ENCODE assay signal across 33 cellular contexts in the genomic region with DNA sequence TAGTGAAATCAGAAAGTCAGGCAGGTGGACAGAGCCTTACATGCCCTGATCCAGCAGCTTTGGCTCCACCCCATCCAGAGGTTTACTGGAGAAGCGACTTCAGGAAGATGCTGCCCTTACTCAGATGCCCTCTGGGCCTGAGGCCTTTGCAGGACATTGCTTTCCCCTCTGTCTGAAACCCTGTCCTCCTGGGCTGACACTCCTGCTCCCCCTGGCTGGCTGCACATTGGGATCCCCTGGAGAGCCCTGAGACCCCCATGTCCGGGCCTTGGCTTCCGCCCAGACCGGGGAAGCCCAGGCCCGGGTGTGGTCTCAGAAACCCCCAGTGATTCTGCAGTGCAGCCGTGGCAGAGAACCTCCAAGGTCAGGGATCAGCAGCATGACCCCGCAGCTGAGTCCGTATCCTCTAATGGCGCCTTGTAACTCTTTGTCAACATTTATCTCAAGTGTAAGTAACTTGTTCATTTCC. TPM values are rescaled to one million over a fixed set of nuclear protein-coding genes. Genes with fewer than 3 reads are reported as not detected.
A peak's percentile ranks its signal among the peaks of the same experiment; 100 is the strongest.
DNase-seq lines count a peak whose midpoint lies in the region; ATAC-seq, FAIRE-seq and TF ChIP-seq lines count a peak whose summit lies in the region.
"Had no signal": no experiment of that assay in that cellular context is flagged by ENCODE, and none has a peak within 500 bp of the region (broad histone marks: within the 10 kb centered on the region; RNA-seq: fewer than 3 reads in every experiment).

No MANE protein-coding gene starts in this region.

- TF ChIP-seq RAD21 in HCT116 (IDR thresholded peaks at IDR 0.05; ENCODE audit: low read depth), result no peak
- no peak for TF ChIP-seq RAD21 in HepG2 (CRISPR knock-in tag; IDR thresholded peaks at IDR 0.05)

- H3K27me3 ChIP-seq in HCT116 (ENCODE audit: insufficient read depth, low read length) (no peaks in the 10 kb centered on the region), HepG2 (ENCODE audit: control insufficient read depth in 1 of 2, insufficient read depth in 2 of 2, low read length in 2 of 2) (peaks cover 2 to 38% of the 10 kb centered on the region in 2 experiments; a peak in 3 of 5 replicates), small intestine (ENCODE audit: control insufficient read depth in 2 of 2, insufficient read depth in 2 of 2, low read length in 2 of 2) (no peaks in the 10 kb centered on the region), neuronal stem cell (ENCODE audit: control insufficient read depth in 3 of 3, insufficient read depth in 3 of 3, low read depth in 1 of 3, low read length in 3 of 3) (peaks cover 0 to 7% (median 2%) of the 10 kb centered on the region in 3 experiments)
- H3K27me3 ChIP-seq: left lung had no signal

- H3K4me3 ChIP-seq in HCT116 (replicated peaks in 1 of 2; ENCODE audit: low read depth in 1 of 2, low read length in 2 of 2) (no peak overlapping the region), epithelial cell of esophagus (ENCODE audit: low read length) (no peak overlapping the region), HepG2 (replicated peaks in 1 of 3; ENCODE audit: insufficient read depth in 1 of 3, low read depth in 2 of 3, low read length in 3 of 3) (no peak overlapping the region), small intestine (ENCODE audit: low read depth in 1 of 2, low read length in 2 of 2) (no peak overlapping the region), neuronal stem cell (ENCODE audit: low read length in 2 of 2) (no peak overlapping the region)
- H3K4me3 ChIP-seq: gastroesophageal sphincter, left lung, PC-9 had no signal

- no peak overlapping the region for H2BK120ac ChIP-seq in neuronal stem cell (ENCODE audit: low read depth, low read length)

- no peaks in the 10 kb centered on the region for H3K36me3 Mint-ChIP-seq in activated T-cell treated with anti-CD3 and anti-CD28 coated beads, Interleukin-2, amount 50 U/mL, for 24 hours (ENCODE audit: low read depth)
- H3K36me3 Mint-ChIP-seq: CD14-positive monocyte; naive thymus-derived CD4-positive, alpha-beta T cell; stimulated activated effector memory CD8-positive, alpha-beta T cell treated with anti-CD3 and anti-CD28 coated beads, Interleukin-12 subunit alpha, Interleukin-12 subunit beta, amount 100 ng/mL, for 72 hours had no signal

- no peak overlapping the region for H2AFZ ChIP-seq in HCT116 (ENCODE audit: low read depth, low read length, poor library complexity, severe bottlenecking)
- H2AFZ ChIP-seq in HepG2 (ENCODE audit: low read length), result no peak overlapping the region
- no peak overlapping the region for H2AFZ ChIP-seq in neuronal stem cell (ENCODE audit: low read length)
- H2AFZ ChIP-seq: PC-9 had no signal

- H3K23ac ChIP-seq in neuronal stem cell (ENCODE audit: low read depth, low read length, poor library complexity), result no peak overlapping the region

- no peak for FAIRE-seq in HepG2 (lab: Jason Lieb, UNC)
- no peak for FAIRE-seq in small intestine (lab: Jason Lieb, UNC)
- FAIRE-seq: A204.1, G401.6, TTC549 had no signal

- no peak overlapping the region for H3K27ac ChIP-seq in HCT116 (ENCODE audit: low read depth, low read length)
- no peak overlapping the region for H3K27ac ChIP-seq in HepG2 (ENCODE audit: extremely low read length, insufficient read depth, low read length)
- H3K27ac ChIP-seq in small intestine (ENCODE audit: low read depth in 1 of 2, low read length in 1 of 2), result peak overlapping the region; percentile 82 to 89
- no peak overlapping the region for H3K27ac ChIP-seq in neuronal stem cell (replicated peaks; ENCODE audit: low read length)
- H3K27ac ChIP-seq: gastroesophageal sphincter, left lung, PC-9 had no signal

- H4K8ac ChIP-seq in neuronal stem cell (ENCODE audit: low read depth, low read length), result no peak overlapping the region

- WGBS in HepG2 (ENCODE audit: low lambda C conversion rate), result 17% methylated on average over 6 of the region's 9 CpGs
- 49 to 68% (median 65%) methylated on average over 9 of the region's 9 CpGs for WGBS in small intestine, 3 donors
- WGBS in neuronal stem cell (ENCODE audit: extremely low coverage in 2 of 2, insufficient read length in 2 of 2, insufficient replicate concordance in 1 of 2), 2 donors, result no CpG with 5 or more reads among the region's 9 CpGs

- H3K36me3 ChIP-seq in HCT116 (ENCODE audit: control insufficient read depth in 1 of 2, insufficient read depth in 2 of 2, low read length in 2 of 2) (no peaks in the 10 kb centered on the region), HepG2 (replicated peaks in 1 of 2; ENCODE audit: control insufficient read depth in 1 of 2, insufficient read depth in 2 of 2, low read length in 2 of 2) (no peaks in the 10 kb centered on the region), small intestine (ENCODE audit: control insufficient read depth in 2 of 2, insufficient read depth in 2 of 2, low read length in 2 of 2) (peaks cover 0 to 2% of the 10 kb centered on the region in 2 donors), neuronal stem cell (replicated peaks in 1 of 2; ENCODE audit: control insufficient read depth in 2 of 2, insufficient read depth in 2 of 2, low read length in 2 of 2) (no peaks in the 10 kb centered on the region)
- H3K36me3 ChIP-seq: gastroesophageal sphincter, left lung had no signal

- TF ChIP-seq EP300 in HepG2 (IDR thresholded peaks at IDR 0.05; ENCODE audit: low read depth in 2 of 2, low read length in 2 of 2) (no peak), HepG2 (CRISPR knock-in tag; IDR thresholded peaks at IDR 0.05; ENCODE audit: borderline replicate concordance) (no peak)

- H3K4me2 ChIP-seq in HCT116 (ENCODE audit: low read length) (no peak overlapping the region), HepG2 (ENCODE audit: low read depth, low read length) (no peak overlapping the region), neuronal stem cell (ENCODE audit: insufficient read depth, low read length, poor library complexity, severe bottlenecking) (no peak overlapping the region)
- H3K4me2 ChIP-seq: PC-9 had no signal

- H2AK5ac ChIP-seq in neuronal stem cell (ENCODE audit: low read depth, low read length), result no peak overlapping the region

- no peaks in the 10 kb centered on the region for H3K9me3 Mint-ChIP-seq in activated T-cell treated with anti-CD3 and anti-CD28 coated beads, Interleukin-2, amount 50 U/mL, for 24 hours
- H3K9me3 Mint-ChIP-seq: CD14-positive monocyte; HFFc6; naive thymus-derived CD4-positive, alpha-beta T cell; stimulated activated effector memory CD8-positive, alpha-beta T cell treated with anti-CD3 and anti-CD28 coated beads, Interleukin-12 subunit alpha, Interleukin-12 subunit beta, amount 100 ng/mL, for 72 hours had no signal

- no peaks in the 10 kb centered on the region for H3K79me1 ChIP-seq in neuronal stem cell (ENCODE audit: low read depth, low read length)

- no peak overlapping the region for H3K18ac ChIP-seq in neuronal stem cell (ENCODE audit: low read length)

- POLR2A ChIA-PET in HCT116 (lab: Charles Lee), result no interaction called here
- POLR2A ChIA-PET in HepG2 (lab: Yijun Ruan, JAX), result no interaction called here

- in situ Hi-C loops in HepG2 (cut with HindIII; ENCODE audit: extremely low pct_ligation_motif_present, low pct_unique_long_range_greater_than_20kb), result no loop called here

- H3K79me2 ChIP-seq in HCT116 (ENCODE audit: insufficient read depth, low read length) (no peaks in the 10 kb centered on the region), HepG2 (ENCODE audit: insufficient read depth, low read length) (no peaks in the 10 kb centered on the region)

- CTCF ChIA-PET in HCT116 (lab: Charles Lee), result interaction anchor here (2.3 to 2.6 kb wide), 2 partner anchors 11 to 14 kb away, joined by 7 to 8 read pairs; no protein-coding TSS in a partner anchor
- CTCF ChIA-PET in HepG2 (lab: Yijun Ruan, JAX; ENCODE audit: low intra/inter-chr PET ratio, low total read pairs), result no interaction called here

- TF ChIP-seq CTCF in HCT116 (IDR thresholded peaks at IDR 0.05 in 2 of 3, conservative IDR thresholded peaks at IDR 0.05 in 1 of 3; ENCODE audit: borderline replicate concordance in 1 of 3, insufficient read depth in 1 of 3, low read depth in 2 of 3, low read length in 2 of 3) (no peak), epithelial cell of esophagus (IDR thresholded peaks at IDR 0.05; ENCODE audit: insufficient read depth, low read depth, low read length, missing control alignments) (no peak), HepG2 (CRISPR knock-in tag; IDR thresholded peaks at IDR 0.05) (no peak)

- H3K14ac ChIP-seq in neuronal stem cell (ENCODE audit: low read length), result no peak overlapping the region

- H3K4ac ChIP-seq in neuronal stem cell (ENCODE audit: low read length), result no peak overlapping the region

- H4K91ac ChIP-seq in neuronal stem cell (ENCODE audit: low read depth, low read length, poor library complexity), result no peak overlapping the region

- no peaks in the 10 kb centered on the region for H4K20me1 ChIP-seq in HCT116 (ENCODE audit: insufficient read depth)
- no peaks in the 10 kb centered on the region for H4K20me1 ChIP-seq in HepG2 (ENCODE audit: insufficient read depth, low read length)

- H3K27me3 Mint-ChIP-seq in activated T-cell treated with anti-CD3 and anti-CD28 coated beads, Interleukin-2, amount 50 U/mL, for 24 hours, result peaks cover 4% of the 10 kb centered on the region

- no peak overlapping the region for H2BK5ac ChIP-seq in neuronal stem cell (ENCODE audit: low read length)

- BruUV-seq in HCT116 (replicated peaks; lab: Mats Ljungman, UMichigan), result no TSS peak
- BruUV-seq in HepG2 (replicated peaks; lab: Mats Ljungman, UMichigan), result no TSS peak

- H2BK12ac ChIP-seq in neuronal stem cell (ENCODE audit: low read length), result no peak overlapping the region

- no peaks in the 10 kb centered on the region for H3K9me2 ChIP-seq in HCT116 (ENCODE audit: insufficient read depth)

- H3K4me1 Mint-ChIP-seq in activated T-cell treated with anti-CD3 and anti-CD28 coated beads, Interleukin-2, amount 50 U/mL, for 24 hours (ENCODE audit: low read depth), result no peaks in the 10 kb centered on the region
- H3K4me1 Mint-ChIP-seq: naive thymus-derived CD4-positive, alpha-beta T cell; stimulated activated effector memory CD8-positive, alpha-beta T cell treated with anti-CD3 and anti-CD28 coated beads, Interleukin-12 subunit alpha, Interleukin-12 subunit beta, amount 100 ng/mL, for 72 hours; T-helper 17 cell had no signal

- RAD21 ChIA-PET in HCT116 (lab: Charles Lee; ENCODE audit: low non-redundant PET in 1 of 2, low total read pairs in 2 of 2, uncharacterized antibody in 2 of 2, unreplicated experiment in 2 of 2), result no interaction called here

- no peaks in the 10 kb centered on the region for H3K9me3 ChIP-seq in HCT116 (ENCODE audit: control insufficient read depth in 1 of 2, insufficient read depth in 1 of 2, low read depth in 1 of 2, low read length in 2 of 2)
- no peaks in the 10 kb centered on the region for H3K9me3 ChIP-seq in HepG2 (ENCODE audit: low read length)
- H3K9me3 ChIP-seq in small intestine (ENCODE audit: control insufficient read depth, low read depth), result no peaks in the 10 kb centered on the region
- no peaks in the 10 kb centered on the region for H3K9me3 ChIP-seq in neuronal stem cell (replicated peaks in 1 of 2; ENCODE audit: control insufficient read depth in 2 of 2, insufficient read depth in 1 of 2, low read depth in 1 of 2, low read length in 2 of 2)
- H3K9me3 ChIP-seq: gastroesophageal sphincter, left lung had no signal

- no peak overlapping the region for H3K9ac ChIP-seq in HCT116 (ENCODE audit: low read length)
- H3K9ac ChIP-seq in HepG2 (ENCODE audit: insufficient read depth, low read depth, low read length), result no peak overlapping the region
- no peak overlapping the region for H3K9ac ChIP-seq in neuronal stem cell (ENCODE audit: low read depth, low read length, poor library complexity)

- H3K4me3 Mint-ChIP-seq in activated T-cell treated with anti-CD3 and anti-CD28 coated beads, Interleukin-2, amount 50 U/mL, for 24 hours, result no peak overlapping the region
- H3K4me3 Mint-ChIP-seq: CD14-positive monocyte; HFFc6; naive thymus-derived CD4-positive, alpha-beta T cell; stimulated activated effector memory CD8-positive, alpha-beta T cell treated with anti-CD3 and anti-CD28 coated beads, Interleukin-12 subunit alpha, Interleukin-12 subunit beta, amount 100 ng/mL, for 72 hours; T-helper 17 cell had no signal

- H3K27ac Mint-ChIP-seq in activated T-cell treated with anti-CD3 and anti-CD28 coated beads, Interleukin-2, amount 50 U/mL, for 24 hours, result no peak overlapping the region
- H3K27ac Mint-ChIP-seq: CD14-positive monocyte; HFFc6; naive thymus-derived CD4-positive, alpha-beta T cell; stimulated activated effector memory CD8-positive, alpha-beta T cell treated with anti-CD3 and anti-CD28 coated beads, Interleukin-12 subunit alpha, Interleukin-12 subunit beta, amount 100 ng/mL, for 72 hours; T-helper 17 cell had no signal

- intact Hi-C loops in HCT116 (cut with micrococcal nuclease) (no loop called here), HepG2 (cut with micrococcal nuclease; ENCODE audit: unreplicated experiment) (no loop called here)

- no peak overlapping the region for H2BK15ac ChIP-seq in neuronal stem cell (ENCODE audit: low read length)

- ATAC-seq in HCT116 (peak; percentile 36; the same call in 1 of the 2 replicates), HepG2 (peak; percentile 32; the same call in 2 of the 3 replicates), GM18498 (IDR thresholded peaks at IDR 0.05; ENCODE audit: unreplicated experiment) (no peak)
- ATAC-seq: gastroesophageal sphincter; left lung; naive thymus-derived CD4-positive, alpha-beta T cell; SK-N-SH treated with all-trans-retinoic acid at 6 μM for 48 hours; T-helper 17 cell had no signal

- no peak for DNase-seq in HCT116 (ENCODE audit: low read depth, low spot score)
- peak; percentile 36 for DNase-seq in epithelial cell of esophagus (ENCODE audit: low read depth)
- DNase-seq in HepG2 (ENCODE audit: low spot score), result no peak
- DNase-seq in small intestine, result peak; percentile 58
- no peak for DNase-seq in hypothalamus (lab: John Stamatoyannopoulos, UW)
- no peak for DNase-seq in activated T-cell treated with anti-CD3 and anti-CD28 coated beads, Interleukin-2, amount 50 U/mL, for 24 hours
- DNase-seq in neuronal stem cell (ENCODE audit: low spot score), result no peak
- DNase-seq: activated CD4-positive, alpha-beta T cell treated with anti-CD3 and anti-CD28 coated beads, Interleukin-2, amount 50 U/mL, for 4 hours; activated CD4-positive, CD25-positive, alpha-beta regulatory T cell; activated naive CD4-positive, alpha-beta T cell; caudate nucleus; dermis blood vessel endothelial cell; HFFc6; hippocampal formation; Karpas-422; left lung; mesenchymal stem cell; naive thymus-derived CD4-positive, alpha-beta T cell; NCI-H1436; NCI-H226; NCI-H69; Right ventricle myocardium superior; T-helper 17 cell had no signal

- H3K4me1 ChIP-seq in HCT116 (ENCODE audit: control insufficient read depth in 1 of 2, insufficient read depth in 2 of 2, low read length in 2 of 2) (peaks cover 7 to 11% of the 10 kb centered on the region in 2 experiments; a peak in 2 of 4 replicates), HepG2 (ENCODE audit: insufficient read depth, low read length) (peaks cover 7% of the 10 kb centered on the region; the same call in 1 of the 2 replicates), small intestine (ENCODE audit: control insufficient read depth in 2 of 2, insufficient read depth in 1 of 2, low read depth in 1 of 2, low read length in 1 of 2) (peaks cover 9 to 13% of the 10 kb centered on the region in 2 donors), neuronal stem cell (ENCODE audit: control insufficient read depth in 2 of 2, insufficient read depth in 1 of 2, low read depth in 1 of 2, low read length in 2 of 2) (no peaks in the 10 kb centered on the region)
- H3K4me1 ChIP-seq: left lung had no signal

- TF ChIP-seq POLR2A in HCT116 (IDR thresholded peaks at IDR 0.05; ENCODE audit: borderline replicate concordance, extremely low read depth, insufficient read depth, insufficient read length), result no peak
- TF ChIP-seq POLR2A in HepG2 (IDR thresholded peaks at IDR 0.05; ENCODE audit: insufficient read depth in 1 of 2, low read depth in 2 of 2, low read length in 2 of 2), result no peak

RNA-seq across cellular contexts. Expression of gene BCO1, which starts 36.6 kb away (rescaled TPM):
- not detected for total RNA-seq in HCT116 (2021; ENCODE audit: unreplicated experiment)
- polyA plus RNA-seq in HCT116 (2012), result not detected in 2 replicates
- total RNA-seq in HepG2 (2016; rRNA removed; fragmentation: Illumina TruSeq; extraction: Trizol), result 0.11 TPM in 1 of 2 replicates, not detected in the other
- total RNA-seq in HepG2 (2016; cell fraction: cytosol; rRNA removed; fragmentation: Illumina TruSeq; extraction: Trizol; ENCODE audit: low read depth), result not detected in 2 replicates
- 0.09 and 0.21 TPM in 2 replicates for total RNA-seq in HepG2 (2016; cell fraction: insoluble cytoplasmic fraction; rRNA removed; fragmentation: Illumina TruSeq; extraction: Trizol)
- not detected in 2 replicates for total RNA-seq in HepG2 (2016; cell fraction: membrane; rRNA removed; fragmentation: Illumina TruSeq; extraction: Trizol)
- not detected in 2 replicates for total RNA-seq in HepG2 (2016; cell fraction: nucleus; rRNA removed; fragmentation: Illumina TruSeq; extraction: Trizol)
- polyA plus RNA-seq in HepG2 (2011; rRNA removed), result not detected in 2 replicates
- polyA plus RNA-seq in HepG2 (2011; cell fraction: cytosol; rRNA removed), result 0.08 TPM in 1 of 2 replicates, not detected in the other
- not detected in 2 replicates for polyA plus RNA-seq in HepG2 (2011; cell fraction: nucleus; rRNA removed)
- polyA plus RNA-seq in HepG2 (2012), result 0.17 TPM in 1 of 2 replicates, not detected in the other
- 0.07 and 0.12 TPM in 2 replicates for polyA plus RNA-seq in HepG2 (2016; cell fraction: cytosol; fragmentation: Illumina TruSeq; extraction: Trizol; ENCODE audit: low read depth)
- 0.20 TPM in 1 of 2 replicates, not detected in the other for polyA plus RNA-seq in HepG2 (2016; cell fraction: insoluble cytoplasmic fraction; fragmentation: Illumina TruSeq; extraction: Trizol; ENCODE audit: low read depth)
- 0.17 TPM in 1 of 2 replicates, not detected in the other for polyA plus RNA-seq in HepG2 (2016; cell fraction: membrane; fragmentation: Illumina TruSeq; extraction: Trizol; ENCODE audit: low read depth)
- not detected in 2 replicates for polyA plus RNA-seq in HepG2 (2016; cell fraction: nucleus; fragmentation: Illumina TruSeq; extraction: Trizol; ENCODE audit: insufficient read depth, low read depth)
- polyA minus RNA-seq in HepG2 (2011; rRNA and poly(A)+ RNA removed; ENCODE audit: low replicate concordance), result not detected in 2 replicates
- polyA minus RNA-seq in HepG2 (2011; cell fraction: cytosol; rRNA and poly(A)+ RNA removed), result not detected in 2 replicates
- not detected in 2 replicates for polyA minus RNA-seq in HepG2 (2011; cell fraction: nucleus; rRNA and poly(A)+ RNA removed)
- polyA plus RNA-seq in small intestine, result 10 to 100 TPM in 2 of 3 donors, 1 to 10 TPM in 1; 4.9 to 31.1 (median 30.8) TPM
- polyA plus RNA-seq in neuronal stem cell (2013, experiment 1 of 2), result 0.20 TPM
- 0.17 TPM for polyA plus RNA-seq in neuronal stem cell (2013, experiment 2 of 2)
- total RNA-seq: dermis blood vessel endothelial cell; HFFc6; naive thymus-derived CD4-positive, alpha-beta T cell; Right ventricle myocardium superior; subcutaneous adipose tissue; T-helper 17 cell had no signal
- polyA plus RNA-seq: CD14-positive monocyte; naive thymus-derived CD4-positive, alpha-beta T cell had no signal

RNA-seq across cellular contexts. Expression of gene GAN, which starts 39.7 kb away (rescaled TPM):
- total RNA-seq in HCT116 (2021; ENCODE audit: unreplicated experiment) (22.5 TPM), HepG2 (2016; rRNA removed; fragmentation: Illumina TruSeq; extraction: Trizol) (11.0 and 16.3 TPM in 2 replicates)
- 3.7 and 4.4 TPM in 2 replicates for polyA plus RNA-seq in HCT116 (2012)
- 7.3 and 9.7 TPM in 2 replicates for total RNA-seq in HepG2 (2016; cell fraction: cytosol; rRNA removed; fragmentation: Illumina TruSeq; extraction: Trizol; ENCODE audit: low read depth)
- total RNA-seq in HepG2 (2016; cell fraction: insoluble cytoplasmic fraction; rRNA removed; fragmentation: Illumina TruSeq; extraction: Trizol), result 9.7 and 16.1 TPM in 2 replicates
- 7.4 and 9.8 TPM in 2 replicates for total RNA-seq in HepG2 (2016; cell fraction: membrane; rRNA removed; fragmentation: Illumina TruSeq; extraction: Trizol)
- 12.2 and 12.6 TPM in 2 replicates for total RNA-seq in HepG2 (2016; cell fraction: nucleus; rRNA removed; fragmentation: Illumina TruSeq; extraction: Trizol)
- polyA plus RNA-seq in HepG2 (2011; rRNA removed) (2.9 and 4.3 TPM in 2 replicates), small intestine (1 to 10 TPM in 1 of 3 donors, under 1 TPM in 2; 0.27 to 1.8 (median 0.89) TPM)
- 1.5 and 2.5 TPM in 2 replicates for polyA plus RNA-seq in HepG2 (2011; cell fraction: cytosol; rRNA removed)
- polyA plus RNA-seq in HepG2 (2011; cell fraction: nucleus; rRNA removed), result 3.2 and 3.8 TPM in 2 replicates
- polyA plus RNA-seq in HepG2 (2012), result 1.7 and 2.1 TPM in 2 replicates
- polyA plus RNA-seq in HepG2 (2016; cell fraction: cytosol; fragmentation: Illumina TruSeq; extraction: Trizol; ENCODE audit: low read depth), result 0.36 TPM in 2 replicates
- 4.0 and 4.5 TPM in 2 replicates for polyA plus RNA-seq in HepG2 (2016; cell fraction: insoluble cytoplasmic fraction; fragmentation: Illumina TruSeq; extraction: Trizol; ENCODE audit: low read depth)
- polyA plus RNA-seq in HepG2 (2016; cell fraction: membrane; fragmentation: Illumina TruSeq; extraction: Trizol; ENCODE audit: low read depth), result 0.64 and 0.81 TPM in 2 replicates
- 4.2 and 4.3 TPM in 2 replicates for polyA plus RNA-seq in HepG2 (2016; cell fraction: nucleus; fragmentation: Illumina TruSeq; extraction: Trizol; ENCODE audit: insufficient read depth, low read depth)
- polyA minus RNA-seq in HepG2 (2011; rRNA and poly(A)+ RNA removed; ENCODE audit: low replicate concordance), result 11.7 and 21.3 TPM in 2 replicates
- 9.4 and 14.7 TPM in 2 replicates for polyA minus RNA-seq in HepG2 (2011; cell fraction: cytosol; rRNA and poly(A)+ RNA removed)
- polyA minus RNA-seq in HepG2 (2011; cell fraction: nucleus; rRNA and poly(A)+ RNA removed), result 18.4 and 20.1 TPM in 2 replicates
- 4.3 TPM for polyA plus RNA-seq in neuronal stem cell (2013, experiment 1 of 2)
- 4.7 TPM for polyA plus RNA-seq in neuronal stem cell (2013, experiment 2 of 2)

Comparison
In these comparisons a context has a peak if more than half of its experiments do, and no peak if none do; other contexts are left out.
1. DNase-seq: peak in epithelial cell of esophagus (single experiment) and small intestine (single experiment); none in HCT116 (single experiment), HepG2 (single experiment), hypothalamus (0 of 51), activated T-cell treated with anti-CD3 and anti-CD28 coated beads, Interleukin-2, amount 50 U/mL, for 24 hours (single experiment) and neuronal stem cell (single experiment).
2. H3K27ac ChIP-seq: peak in small intestine (2 of 2); none in HCT116 (single experiment), HepG2 (single experiment) and neuronal stem cell (single experiment).